ENCODE assay signal across 9 cellular contexts in the genomic region with DNA sequence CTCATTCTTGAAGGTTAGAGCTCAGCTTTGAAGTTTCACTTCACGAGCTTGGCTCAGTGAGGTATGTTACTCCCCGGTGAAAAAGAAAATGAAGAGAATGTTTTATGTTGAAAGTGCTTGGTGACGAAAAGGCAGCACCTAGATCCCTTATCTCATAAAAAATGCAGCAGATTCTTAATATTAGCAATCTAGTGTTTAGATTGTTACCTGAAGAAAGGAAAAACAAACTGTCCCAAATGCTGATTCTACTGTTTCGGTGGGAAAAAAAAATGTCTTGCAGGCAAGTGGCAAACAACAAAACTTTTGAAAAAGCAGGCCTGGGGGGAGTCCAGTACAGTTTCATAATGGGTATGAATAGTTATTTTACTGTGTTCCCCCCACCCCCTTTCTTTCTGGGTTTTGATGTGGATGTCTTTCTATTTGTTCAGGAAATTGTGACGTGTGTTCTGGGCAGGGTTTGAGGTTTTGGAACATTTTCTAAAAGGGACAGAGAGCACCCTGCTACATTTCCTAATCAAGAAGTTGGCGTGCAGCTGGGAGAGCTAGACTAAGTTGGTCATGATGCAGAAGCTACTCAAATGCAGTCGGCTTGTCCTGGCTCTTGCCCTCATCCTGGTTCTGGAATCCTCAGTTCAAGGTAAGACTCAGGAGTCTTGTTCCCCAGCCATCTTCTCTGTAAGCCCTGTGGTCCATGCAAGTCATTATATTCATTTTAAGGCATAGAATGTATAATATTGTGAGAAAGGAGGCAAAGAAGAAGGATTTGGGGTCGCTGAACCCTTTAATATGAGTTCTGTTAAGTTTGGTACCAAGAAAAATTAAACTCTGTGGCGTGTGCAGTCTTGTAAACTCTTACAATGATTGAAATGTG. TPM values are rescaled to one million over a fixed set of nuclear protein-coding genes. Genes with fewer than 3 reads are reported as not detected.
DNase-seq lines count a peak whose midpoint lies in the region; ATAC-seq and TF ChIP-seq lines count a peak whose summit lies in the region.
"Had no signal": no experiment of that assay in that cellular context is flagged by ENCODE, and none has a peak within 500 bp of the region (broad histone marks: within the 10 kb centered on the region; RNA-seq: fewer than 3 reads in every experiment).

A gene with protein sequence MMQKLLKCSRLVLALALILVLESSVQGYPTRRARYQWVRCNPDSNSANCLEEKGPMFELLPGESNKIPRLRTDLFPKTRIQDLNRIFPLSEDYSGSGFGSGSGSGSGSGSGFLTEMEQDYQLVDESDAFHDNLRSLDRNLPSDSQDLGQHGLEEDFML (plus strand): TSS at position 504 of the 871 bp plus-strand sequence. CDS start 55 bp downstream, at position 559.

- no peaks in the 10 kb centered on the region for H3K36me3 ChIP-seq in SK-N-SH (replicated peaks in 1 of 2; ENCODE audit: control insufficient read depth in 1 of 2, insufficient read depth in 2 of 2, low read length in 1 of 2)
- H3K36me3 ChIP-seq in smooth muscle cell (ENCODE audit: low read depth), result no peaks in the 10 kb centered on the region

- H3F3A ChIP-seq in SK-N-SH (replicated peaks; ENCODE audit: insufficient read depth) (peaks cover 7% of the 10 kb centered on the region), smooth muscle cell (ENCODE audit: low read depth) (no peaks in the 10 kb centered on the region)

- CTCF ChIA-PET in SK-N-SH (lab: Yijun Ruan, JAX), result interaction anchor here (0.6 kb wide), 1 partner anchor 649 kb away, joined by 3 read pairs; no protein-coding TSS in a partner anchor

- no peak within 1 kb of the TSS for H3K9ac ChIP-seq in SK-N-SH
- H3K9ac ChIP-seq in smooth muscle cell (ENCODE audit: low read depth), result no peak within 1 kb of the TSS

- H3K4me1 ChIP-seq in SK-N-SH (ENCODE audit: control insufficient read depth in 1 of 2, insufficient read depth in 2 of 2, low read depth in 1 of 2, low read length in 1 of 2) (no peaks in the 10 kb centered on the region), smooth muscle cell (ENCODE audit: low read depth) (no peaks in the 10 kb centered on the region)

- 62% methylated on average over 9 of the region's 9 CpGs for WGBS in SK-N-SH (ENCODE audit: low lambda C conversion rate)
- 82% methylated on average over 9 of the region's 9 CpGs for WGBS in smooth muscle cell (ENCODE audit: low lambda C conversion rate)

- TF ChIP-seq CTCF in SK-N-SH (IDR thresholded peaks at IDR 0.05) (no peak), smooth muscle cell (IDR thresholded peaks at IDR 0.05; ENCODE audit: borderline replicate concordance, insufficient read depth, poor library complexity, severe bottlenecking) (no peak)

- H3K9me3 ChIP-seq in SK-N-SH (no peaks in the 10 kb centered on the region), smooth muscle cell (replicated peaks; ENCODE audit: low read depth) (no peaks in the 10 kb centered on the region)

- H2AFZ ChIP-seq in SK-N-SH (ENCODE audit: low read depth) (peak within 1 kb of the TSS; percentile 39; the same call in 1 of the 2 replicates), smooth muscle cell (ENCODE audit: low read depth) (no peak within 1 kb of the TSS)

- no peaks in the 10 kb centered on the region for H4K20me1 ChIP-seq in SK-N-SH (ENCODE audit: insufficient read depth)
- no peaks in the 10 kb centered on the region for H4K20me1 ChIP-seq in smooth muscle cell (ENCODE audit: low read depth)

- H3K9me2 ChIP-seq in SK-N-SH, result no peaks in the 10 kb centered on the region

- POLR2A ChIA-PET in SK-N-SH (lab: Yijun Ruan, JAX), result no interaction called here

- no peaks in the 10 kb centered on the region for H3K27me3 ChIP-seq in SK-N-SH (ENCODE audit: insufficient read depth)
- no peaks in the 10 kb centered on the region for H3K27me3 ChIP-seq in smooth muscle cell (ENCODE audit: low read depth)

- peak within 1 kb of the TSS in 1 of 2 experiments; percentile 7; a peak in 1 of 4 replicates for H3K27ac ChIP-seq in SK-N-SH (ENCODE audit: low read depth in 2 of 2, low read length in 1 of 2)
- no peak within 1 kb of the TSS for H3K27ac ChIP-seq in smooth muscle cell (ENCODE audit: low read depth)
- H3K27ac ChIP-seq: 22Rv1 had no signal

- H3K79me2 ChIP-seq in SK-N-SH (ENCODE audit: insufficient read depth) (no peaks in the 10 kb centered on the region), smooth muscle cell (ENCODE audit: low read depth) (no peaks in the 10 kb centered on the region)

- no peak for DNase-seq in SK-N-SH
- DNase-seq in activated CD4-positive, CD25-positive, alpha-beta regulatory T cell treated with anti-CD3 and anti-CD28 coated beads, Interleukin-2, amount 50 U/mL, for 72 hours, result peak; percentile 53
- DNase-seq in cerebellar cortex (ENCODE audit: low spot score), result peak; percentile 9
- peak; percentile 88 for DNase-seq in medulla oblongata (ENCODE audit: extremely low spot score)
- DNase-seq in stimulated activated CD8-positive, alpha-beta memory T cell treated with anti-CD3 and anti-CD28 coated beads, Interleukin-7, amount 100 ng/mL, for 24 hours (ENCODE audit: low read depth), result peak; percentile 53
- no peak for DNase-seq in smooth muscle cell (lab: John Stamatoyannopoulos, UW; ENCODE audit: unreplicated experiment)

- no peak for TF ChIP-seq RAD21 in SK-N-SH (IDR thresholded peaks at IDR 0.05; ENCODE audit: low read length)

- H3K4me3 ChIP-seq in SK-N-SH (ENCODE audit: low read depth in 2 of 2, low read length in 1 of 2), result no peak within 1 kb of the TSS
- no peak within 1 kb of the TSS for H3K4me3 ChIP-seq in smooth muscle cell

- TF ChIP-seq EP300 in SK-N-SH (IDR thresholded peaks at IDR 0.05; ENCODE audit: borderline replicate concordance in 1 of 2, low read depth in 1 of 2, low read length in 1 of 2), result no peak

- no peak within 1 kb of the TSS for H3K4me2 ChIP-seq in SK-N-SH
- H3K4me2 ChIP-seq in smooth muscle cell, result no peak within 1 kb of the TSS

- ATAC-seq in SK-N-SH treated with all-trans-retinoic acid at 6 μM for 48 hours (no peak), HG03558 (IDR thresholded peaks at IDR 0.05; ENCODE audit: extremely low read depth, unreplicated experiment) (peak; percentile 39)

TF ChIP-seq in SK-N-SH, 30 proteins besides CTCF, POLR2A, EP300 and RAD21:
- no peak for TF ChIP-seq TCF12 (IDR thresholded peaks at IDR 0.05)
- no peak for TF ChIP-seq POLR2AphosphoS5 (IDR thresholded peaks at IDR 0.05; ENCODE audit: low read depth, low read length)
- no peak for TF ChIP-seq ELF1 (IDR thresholded peaks at IDR 0.05)
- no peak for TF ChIP-seq SIN3A (IDR thresholded peaks at IDR 0.05; ENCODE audit: borderline replicate concordance, low read depth, low read length)
- no peak for TF ChIP-seq SMC3 (IDR thresholded peaks at IDR 0.05; ENCODE audit: low read depth, low read length)
- no peak for TF ChIP-seq GATA2 (CRISPR knock-in tag; IDR thresholded peaks at IDR 0.05)
- no peak for TF ChIP-seq FOXM1 (IDR thresholded peaks at IDR 0.05; ENCODE audit: low read depth)

TF ChIP-seq in SK-N-SH treated with all-trans-retinoic acid at 6 μM for 48 hours, 23 proteins besides CTCF, POLR2A, EP300 and RAD21 (continues in another document):
- no peak for TF ChIP-seq CSDC2 (CRISPR knock-in tag; IDR thresholded peaks at IDR 0.05)
- TF ChIP-seq, protein P1, sequence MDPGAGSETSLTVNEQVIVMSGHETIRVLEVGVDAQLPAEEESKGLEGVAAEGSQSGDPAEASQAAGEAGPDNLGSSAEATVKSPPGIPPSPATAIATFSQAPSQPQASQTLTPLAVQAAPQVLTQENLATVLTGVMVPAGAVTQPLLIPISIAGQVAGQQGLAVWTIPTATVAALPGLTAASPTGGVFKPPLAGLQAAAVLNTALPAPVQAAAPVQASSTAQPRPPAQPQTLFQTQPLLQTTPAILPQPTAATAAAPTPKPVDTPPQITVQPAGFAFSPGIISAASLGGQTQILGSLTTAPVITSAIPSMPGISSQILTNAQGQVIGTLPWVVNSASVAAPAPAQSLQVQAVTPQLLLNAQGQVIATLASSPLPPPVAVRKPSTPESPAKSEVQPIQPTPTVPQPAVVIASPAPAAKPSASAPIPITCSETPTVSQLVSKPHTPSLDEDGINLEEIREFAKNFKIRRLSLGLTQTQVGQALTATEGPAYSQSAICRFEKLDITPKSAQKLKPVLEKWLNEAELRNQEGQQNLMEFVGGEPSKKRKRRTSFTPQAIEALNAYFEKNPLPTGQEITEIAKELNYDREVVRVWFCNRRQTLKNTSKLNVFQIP (CRISPR knock-in tag; IDR thresholded peaks at IDR 0.05; ENCODE audit: borderline replicate concordance, low read depth), result no peak
- no peak for TF ChIP-seq ZC3H10 (CRISPR knock-in tag; IDR thresholded peaks at IDR 0.05)
- no peak for TF ChIP-seq ZNF70 (CRISPR knock-in tag; IDR thresholded peaks at IDR 0.05)
- TF ChIP-seq, protein P2, sequence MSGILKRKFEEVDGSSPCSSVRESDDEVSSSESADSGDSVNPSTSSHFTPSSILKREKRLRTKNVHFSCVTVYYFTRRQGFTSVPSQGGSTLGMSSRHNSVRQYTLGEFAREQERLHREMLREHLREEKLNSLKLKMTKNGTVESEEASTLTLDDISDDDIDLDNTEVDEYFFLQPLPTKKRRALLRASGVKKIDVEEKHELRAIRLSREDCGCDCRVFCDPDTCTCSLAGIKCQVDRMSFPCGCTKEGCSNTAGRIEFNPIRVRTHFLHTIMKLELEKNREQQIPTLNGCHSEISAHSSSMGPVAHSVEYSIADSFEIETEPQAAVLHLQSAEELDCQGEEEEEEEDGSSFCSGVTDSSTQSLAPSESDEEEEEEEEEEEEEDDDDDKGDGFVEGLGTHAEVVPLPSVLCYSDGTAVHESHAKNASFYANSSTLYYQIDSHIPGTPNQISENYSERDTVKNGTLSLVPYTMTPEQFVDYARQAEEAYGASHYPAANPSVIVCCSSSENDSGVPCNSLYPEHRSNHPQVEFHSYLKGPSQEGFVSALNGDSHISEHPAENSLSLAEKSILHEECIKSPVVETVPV (CRISPR knock-in tag; IDR thresholded peaks at IDR 0.05), result no peak
- no peak for TF ChIP-seq ISL1 (CRISPR knock-in tag; IDR thresholded peaks at IDR 0.05)
- no peak for TF ChIP-seq ARNTL (CRISPR knock-in tag; IDR thresholded peaks at IDR 0.05; ENCODE audit: borderline replicate concordance, low read depth)
- no peak for TF ChIP-seq OSR1 (CRISPR knock-in tag; IDR thresholded peaks at IDR 0.05)
- no peak for TF ChIP-seq TCF4 (CRISPR knock-in tag; IDR thresholded peaks at IDR 0.05; ENCODE audit: borderline replicate concordance)
- no peak for TF ChIP-seq ZNF565 (CRISPR knock-in tag; conservative IDR thresholded peaks at IDR 0.05; ENCODE audit: low read depth)
- no peak for TF ChIP-seq BACH2 (CRISPR knock-in tag; IDR thresholded peaks at IDR 0.05; ENCODE audit: borderline replicate concordance)

RNA-seq across cellular contexts. Expression of the gene that starts here (rescaled TPM):
- 0.06 and 0.10 TPM in 2 replicates for polyA plus RNA-seq in SK-N-SH (2012; rRNA removed)
- polyA plus RNA-seq in SK-N-SH (2012; cell fraction: cytosol; rRNA removed), result 0.07 TPM in 1 of 2 replicates, not detected in the other
- polyA plus RNA-seq in SK-N-SH (2012; cell fraction: nucleus; rRNA removed), result 0.05 TPM in 1 of 2 replicates, not detected in the other
- not detected in 2 replicates for total RNA-seq in smooth muscle cell
- not detected in 2 replicates for polyA plus RNA-seq in smooth muscle cell

Comparison
In these comparisons a context has a peak if more than half of its experiments do, and no peak if none do; other contexts are left out.
1. DNase-seq: peak in activated CD4-positive, CD25-positive, alpha-beta regulatory T cell treated with anti-CD3 and anti-CD28 coated beads, Interleukin-2, amount 50 U/mL, for 72 hours (single experiment), cerebellar cortex (single experiment), medulla oblongata (single experiment) and stimulated activated CD8-positive, alpha-beta memory T cell treated with anti-CD3 and anti-CD28 coated beads, Interleukin-7, amount 100 ng/mL, for 24 hours (single experiment); none in SK-N-SH (single experiment) and smooth muscle cell (single experiment).